ENCODE assay signal across 8 cellular contexts in the genomic region with DNA sequence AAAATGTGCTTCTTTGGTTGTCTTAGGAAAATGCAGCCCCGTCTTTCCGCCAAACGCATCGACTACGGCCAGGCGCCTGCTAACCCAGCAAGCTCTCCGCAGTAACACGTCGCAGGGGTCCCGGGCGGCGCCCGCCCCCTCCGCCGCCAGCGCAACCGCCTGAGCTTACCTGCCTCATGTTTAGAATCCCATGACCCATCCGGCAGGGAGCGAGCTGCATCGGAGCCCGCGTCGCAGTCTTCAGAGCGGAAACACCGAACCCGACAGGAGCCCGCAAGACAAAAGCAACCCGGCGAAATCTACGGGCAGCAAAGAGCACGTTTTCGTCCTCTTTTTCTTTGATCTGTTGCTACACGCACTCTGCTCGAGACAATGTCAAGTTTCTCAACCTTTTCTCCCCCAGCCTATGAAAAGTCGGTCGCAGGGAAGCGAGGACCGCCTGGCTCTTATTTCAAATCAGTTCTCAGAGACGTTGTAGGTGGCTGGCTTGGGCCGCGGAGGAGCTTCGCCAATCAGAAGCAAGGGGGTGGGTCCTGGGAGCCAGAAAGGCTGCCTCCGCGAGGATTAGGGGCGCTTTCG. TPM values are rescaled to one million over a fixed set of nuclear protein-coding genes. Genes with fewer than 3 reads are reported as not detected.
DNase-seq lines count a peak whose midpoint lies in the region; ATAC-seq and TF ChIP-seq lines count a peak whose summit lies in the region.

A gene with protein sequence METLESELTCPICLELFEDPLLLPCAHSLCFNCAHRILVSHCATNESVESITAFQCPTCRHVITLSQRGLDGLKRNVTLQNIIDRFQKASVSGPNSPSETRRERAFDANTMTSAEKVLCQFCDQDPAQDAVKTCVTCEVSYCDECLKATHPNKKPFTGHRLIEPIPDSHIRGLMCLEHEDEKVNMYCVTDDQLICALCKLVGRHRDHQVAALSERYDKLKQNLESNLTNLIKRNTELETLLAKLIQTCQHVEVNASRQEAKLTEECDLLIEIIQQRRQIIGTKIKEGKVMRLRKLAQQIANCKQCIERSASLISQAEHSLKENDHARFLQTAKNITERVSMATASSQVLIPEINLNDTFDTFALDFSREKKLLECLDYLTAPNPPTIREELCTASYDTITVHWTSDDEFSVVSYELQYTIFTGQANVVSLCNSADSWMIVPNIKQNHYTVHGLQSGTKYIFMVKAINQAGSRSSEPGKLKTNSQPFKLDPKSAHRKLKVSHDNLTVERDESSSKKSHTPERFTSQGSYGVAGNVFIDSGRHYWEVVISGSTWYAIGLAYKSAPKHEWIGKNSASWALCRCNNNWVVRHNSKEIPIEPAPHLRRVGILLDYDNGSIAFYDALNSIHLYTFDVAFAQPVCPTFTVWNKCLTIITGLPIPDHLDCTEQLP (minus strand): TSS at position 465 of the 579 bp plus-strand sequence. CDS start 53,038 bp downstream, outside the sequence.

- DNase-seq in DMS53 treated with DMSO at 0.1 percent for 48 hours (lab: John Stamatoyannopoulos, UW; ENCODE audit: unreplicated experiment): peak; percentile 21
- peak; percentile 65 to 71 for DNase-seq in SJSA1 (ENCODE audit: low read depth in 1 of 2, low spot score in 2 of 2)
- DNase-seq in endodermal cell: peak; percentile 90
- DNase-seq in memory B cell (ENCODE audit: low spot score in 2 of 2): peak in 1 of 2 donors; percentile 13
- DNase-seq in suprapubic skin (ENCODE audit: low spot score in 2 of 2): peak; percentile 75 to 83

- TF ChIP-seq CTCF in endodermal cell (conservative IDR thresholded peaks at IDR 0.05) (no peak), suprapubic skin (IDR thresholded peaks at IDR 0.05) (no peak)

- no peak for TF ChIP-seq EP300 in suprapubic skin (IDR thresholded peaks at IDR 0.05)

- peaks cover 67% of the 10 kb centered on the region for H3K9me3 Mint-ChIP-seq in endodermal cell
- H3K9me3 Mint-ChIP-seq in memory B cell: no peaks in the 10 kb centered on the region

- H3K36me3 ChIP-seq in HUES6 (ENCODE audit: control insufficient read depth, insufficient read depth, low read length) (no peaks in the 10 kb centered on the region), SJSA1 (no peaks in the 10 kb centered on the region), endodermal cell (ENCODE audit: control insufficient read depth, insufficient read depth, low read length) (no peaks in the 10 kb centered on the region), suprapubic skin (no peaks in the 10 kb centered on the region)

- H3K27me3 ChIP-seq in HUES6 (ENCODE audit: control insufficient read depth, insufficient read depth, low read length) (no peaks in the 10 kb centered on the region), SJSA1 (replicated peaks) (no peaks in the 10 kb centered on the region), endodermal cell (ENCODE audit: control insufficient read depth, insufficient read depth, low read length, poor library complexity, severe bottlenecking) (no peaks in the 10 kb centered on the region), suprapubic skin (no peaks in the 10 kb centered on the region)

- H3K4me1 ChIP-seq in HUES6 (ENCODE audit: control insufficient read depth, insufficient read depth, low read length) (peaks cover 48% of the 10 kb centered on the region), SJSA1 (replicated peaks) (peaks cover 27% of the 10 kb centered on the region), endodermal cell (ENCODE audit: control insufficient read depth, insufficient read depth, low read length) (peaks cover 6% of the 10 kb centered on the region), suprapubic skin (peaks cover 9% of the 10 kb centered on the region)

- H3K4me3 ChIP-seq in HUES6 (ENCODE audit: low read depth, low read length) (peak within 1 kb of the TSS; percentile 75), SJSA1 (peak within 1 kb of the TSS; percentile 67), endodermal cell (ENCODE audit: low read length) (peak within 1 kb of the TSS; percentile 86), suprapubic skin (peak within 1 kb of the TSS; percentile 60)

- H3K27me3 Mint-ChIP-seq in endodermal cell (ENCODE audit: insufficient read depth) (peaks cover 10% of the 10 kb centered on the region), memory B cell (peaks cover 12% of the 10 kb centered on the region)

- no peaks in the 10 kb centered on the region for H3K9me3 ChIP-seq in HUES6 (ENCODE audit: control insufficient read depth, insufficient read depth, low read depth, low read length)
- H3K9me3 ChIP-seq in SJSA1 (replicated peaks): no peaks in the 10 kb centered on the region
- no peaks in the 10 kb centered on the region for H3K9me3 ChIP-seq in endodermal cell (ENCODE audit: control insufficient read depth, low read length)
- H3K9me3 ChIP-seq in suprapubic skin: no peaks in the 10 kb centered on the region

- H3K4me3 Mint-ChIP-seq in endodermal cell (peak within 1 kb of the TSS; percentile 73), memory B cell (peak within 1 kb of the TSS; percentile 80)

- WGBS in endodermal cell (ENCODE audit: insufficient coverage in 1 of 2, insufficient read length in 1 of 2), 2 experiments: 0% methylated on average over 14 to 46 of the region's 46 CpGs
- WGBS in suprapubic skin: 24% methylated on average over 37 of the region's 46 CpGs

- no peak for TF ChIP-seq POLR2A in suprapubic skin (IDR thresholded peaks at IDR 0.05)

- peak within 1 kb of the TSS; percentile 94 for H3K27ac Mint-ChIP-seq in endodermal cell
- H3K27ac Mint-ChIP-seq in memory B cell: peak within 1 kb of the TSS; percentile 56

- peak within 1 kb of the TSS; percentile 69; the same call in 1 of the 2 replicates for H3K27ac ChIP-seq in HUES6 (ENCODE audit: low read depth, low read length)
- H3K27ac ChIP-seq in SJSA1: peak within 1 kb of the TSS; percentile 53
- H3K27ac ChIP-seq in endodermal cell (ENCODE audit: low read depth, low read length): peak within 1 kb of the TSS; percentile 86
- peak within 1 kb of the TSS; percentile 86 for H3K27ac ChIP-seq in suprapubic skin

- ATAC-seq in memory B cell (ENCODE audit: low read depth): peak; percentile 45
- no peak for ATAC-seq in HG03521 (IDR thresholded peaks at IDR 0.05; ENCODE audit: unreplicated experiment)
- ATAC-seq in HG03159 (IDR thresholded peaks at IDR 0.05; ENCODE audit: unreplicated experiment): no peak

- H3K36me3 Mint-ChIP-seq in endodermal cell (ENCODE audit: low read depth) (no peaks in the 10 kb centered on the region), memory B cell (no peaks in the 10 kb centered on the region)

- peak within 1 kb of the TSS; percentile 78 for H3K9ac ChIP-seq in HUES6 (ENCODE audit: low read length)
- peak within 1 kb of the TSS; percentile 76 for H3K9ac ChIP-seq in endodermal cell (ENCODE audit: extremely low read depth, low read length, poor library complexity, severe bottlenecking)

- H3K4me1 Mint-ChIP-seq in endodermal cell (peaks cover 34% of the 10 kb centered on the region), memory B cell (peaks cover 10% of the 10 kb centered on the region)

RNA-seq across cellular contexts. Expression of the gene that starts here (rescaled TPM):
- total RNA-seq in SJSA1 (2014; rRNA removed; shearing (Covaris generic)): 9.4 and 14.8 TPM in 2 replicates
- total RNA-seq in endodermal cell (10 to 100 TPM; 23.5 to 24.9 TPM), suprapubic skin (1 to 10 TPM; 5.0 to 8.0 (median 6.4) TPM)
- 57.7 TPM for polyA plus RNA-seq in endodermal cell (2013, experiment 1 of 2)
- 50.3 TPM for polyA plus RNA-seq in endodermal cell (2013, experiment 2 of 2)
